26 cellular contexts compared by ENCODE assay signal in genomic region chr5:175248416-175248905, GRCh38.
"Had no signal": no experiment of that assay in that cellular context is flagged by ENCODE, and none has a peak within 500 bp of the region (broad histone marks: within the 10 kb centered on the region; RNA-seq: fewer than 3 reads in every experiment).

No MANE protein-coding gene starts in this region.

- H3K4me3 ChIP-seq: left lung, lower lobe of right lung, right atrium auricular region, right lobe of liver, smooth muscle cell, transverse colon, upper lobe of right lung had no signal

- DNase-seq: hippocampal formation; kidney glomerular epithelial cell; left colon; left lung; lower lobe of right lung; mammary epithelial cell; mesenchymal stem cell; naive thymus-derived CD8-positive, alpha-beta T cell; nucleus accumbens; right lobe of liver; stimulated activated CD4-positive, alpha-beta T cell treated with anti-CD3 and anti-CD28 coated beads, Interleukin-1b, Interleukin-23, amount 100 ng/mL, for 48 hours; stimulated activated CD4-positive, alpha-beta T cell treated with anti-CD3 and anti-CD28 coated beads, Interleukin-2, amount 100 ng/mL, for 48 hours; stimulated activated CD4-positive, alpha-beta T cell treated with anti-CD3 and anti-CD28 coated beads, Interleukin-4, amount 100 ng/mL, for 4 hours; stimulated activated CD8-positive, alpha-beta memory T cell treated with anti-CD3 and anti-CD28 coated beads, Interleukin-4, amount 100 ng/mL, for 48 hours; stimulated activated naive CD4-positive, alpha-beta T cell treated with Interleukin-2 at 50 U/mL for 16 hours; stimulated activated naive CD8-positive, alpha-beta T cell treated with anti-CD3 and anti-CD28 coated beads, Interleukin-15, amount 100 ng/mL, for 72 hours; substantia nigra; transverse colon; upper lobe of right lung had no signal

- H2AFZ ChIP-seq: parathyroid adenoma had no signal

- H3K4me1 Mint-ChIP-seq: naive thymus-derived CD8-positive, alpha-beta T cell; nephron; neural crest cell; stimulated activated memory B cell treated with anti-CD40 and anti-IgM and Interleukin-4, amounts not matched to agents 10 μg/mL and 1 μg/mL and 100 μg/mL, for 72 hours had no signal

- H3K4me3 Mint-ChIP-seq: naive thymus-derived CD8-positive, alpha-beta T cell; nephron; neural crest cell; stimulated activated memory B cell treated with anti-CD40 and anti-IgM and Interleukin-4, amounts not matched to agents 10 μg/mL and 1 μg/mL and 100 μg/mL, for 72 hours; stimulated activated naive CD8-positive, alpha-beta T cell treated with anti-CD3 and anti-CD28 coated beads, Interleukin-15, amount 100 ng/mL, for 72 hours had no signal

- H3K9ac ChIP-seq: parathyroid adenoma had no signal

- H3K79me2 ChIP-seq: parathyroid adenoma had no signal

- H3K9me3 Mint-ChIP-seq: naive thymus-derived CD8-positive, alpha-beta T cell; nephron; neural crest cell; stimulated activated memory B cell treated with anti-CD40 and anti-IgM and Interleukin-4, amounts not matched to agents 10 μg/mL and 1 μg/mL and 100 μg/mL, for 72 hours; stimulated activated naive CD8-positive, alpha-beta T cell treated with anti-CD3 and anti-CD28 coated beads, Interleukin-15, amount 100 ng/mL, for 72 hours had no signal

- H3K36me3 Mint-ChIP-seq: naive thymus-derived CD8-positive, alpha-beta T cell; stimulated activated memory B cell treated with anti-CD40 and anti-IgM and Interleukin-4, amounts not matched to agents 10 μg/mL and 1 μg/mL and 100 μg/mL, for 72 hours had no signal

- H3K27ac ChIP-seq: left lung, lower lobe of right lung, parathyroid adenoma, right atrium auricular region, right lobe of liver, transverse colon, upper lobe of right lung had no signal

- H3K27ac Mint-ChIP-seq: naive thymus-derived CD8-positive, alpha-beta T cell; nephron; progenitor cell of endocrine pancreas; stimulated activated memory B cell treated with anti-CD40 and anti-IgM and Interleukin-4, amounts not matched to agents 10 μg/mL and 1 μg/mL and 100 μg/mL, for 72 hours; stimulated activated naive CD8-positive, alpha-beta T cell treated with anti-CD3 and anti-CD28 coated beads, Interleukin-15, amount 100 ng/mL, for 72 hours had no signal

- ATAC-seq: left colon; left lung; lower lobe of right lung; naive thymus-derived CD8-positive, alpha-beta T cell; right lobe of liver; stimulated activated memory B cell treated with anti-CD40 and anti-IgM and Interleukin-4, amounts not matched to agents 10 μg/mL and 1 μg/mL and 100 μg/mL, for 72 hours; stimulated activated naive CD8-positive, alpha-beta T cell treated with anti-CD3 and anti-CD28 coated beads, Interleukin-15, amount 100 ng/mL, for 72 hours; upper lobe of right lung had no signal

- H3K27me3 ChIP-seq: left lung, right atrium auricular region, right lobe of liver, transverse colon, upper lobe of right lung had no signal

- H3K36me3 ChIP-seq: left lung, lower lobe of right lung, right atrium auricular region, right lobe of liver, transverse colon, upper lobe of right lung had no signal

- H3K4me1 ChIP-seq: parathyroid adenoma, right lobe of liver, transverse colon had no signal

- H3K9me3 ChIP-seq: left lung, lower lobe of right lung, right atrium auricular region, right lobe of liver, transverse colon, upper lobe of right lung had no signal

- H3K4me2 ChIP-seq: smooth muscle cell had no signal
